In the genomic region with DNA sequence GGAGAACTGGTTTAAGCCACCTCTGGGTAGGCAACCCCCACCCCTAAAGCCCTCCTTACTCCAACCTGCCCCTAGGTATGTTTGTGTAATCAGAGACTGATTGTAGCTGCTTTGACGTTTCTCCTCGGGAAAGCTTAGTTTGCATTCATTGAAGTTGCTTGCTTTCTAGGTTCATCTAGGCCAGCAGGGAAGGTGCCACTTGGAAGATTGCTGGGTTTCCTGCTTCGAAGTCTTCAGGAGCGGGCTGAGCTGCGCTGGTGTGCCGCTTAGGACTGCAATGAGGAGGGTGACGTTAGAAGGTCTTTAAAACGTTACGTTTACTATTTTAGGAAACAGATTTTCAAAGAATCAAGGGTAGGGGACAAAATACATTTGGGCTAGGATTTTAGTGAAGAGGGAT, we compare ENCODE assay signal across 9 cellular contexts.
DNase-seq lines count a peak whose midpoint lies in the region; ATAC-seq, FAIRE-seq and TF ChIP-seq lines count a peak whose summit lies in the region.
"Had no signal": no experiment of that assay in that cellular context is flagged by ENCODE, and none has a peak within 500 bp of the region (broad histone marks: within the 10 kb centered on the region; RNA-seq: fewer than 3 reads in every experiment).

No MANE protein-coding gene starts in this region.

- no peak overlapping the region for H2BK15ac ChIP-seq in H1 (ENCODE audit: low read length)

- H3K27me3 ChIP-seq in H1 (replicated peaks in 1 of 4; ENCODE audit: control insufficient read depth in 3 of 4, extremely low read depth in 1 of 4, insufficient read depth in 3 of 4, low read length in 3 of 4), result peaks cover 52 to 99% (median 83%) of the 10 kb centered on the region in 4 experiments

- H3K27ac Mint-ChIP-seq in osteocyte (ENCODE audit: unreplicated experiment), result no peak overlapping the region

- no peaks in the 10 kb centered on the region for H3K9me2 ChIP-seq in OCI-LY7 (ENCODE audit: insufficient read depth, low read length)

- CTCF ChIA-PET in OCI-LY7 (lab: Charles Lee; ENCODE audit: unreplicated experiment), result interaction anchor here (1.2 to 1.6 kb wide), 3 partner anchors 94 to 259 kb away, joined by 3 to 5 read pairs (median 3); no protein-coding TSS in a partner anchor
- CTCF ChIA-PET in H1 (lab: Charles Lee; ENCODE audit: partially characterized antibody), result interaction anchor here (0.6 to 3.3 kb wide), 15 partner anchors 9 to 903 kb away, joined by 3 to 8 read pairs (median 5); partner anchors contain the start of gene PRDM1

- no peak for TF ChIP-seq CTCF in OCI-LY7 (conservative IDR thresholded peaks at IDR 0.05; ENCODE audit: low read length)
- no peak for TF ChIP-seq CTCF in H1 (IDR thresholded peaks at IDR 0.05; ENCODE audit: control extremely low read depth in 1 of 3, insufficient read depth in 1 of 3, low read depth in 1 of 3, low read length in 3 of 3)
- TF ChIP-seq CTCF in osteocyte (IDR thresholded peaks at IDR 0.05), result no peak

- no peak overlapping the region for H3K9ac ChIP-seq in H1 (replicated peaks in 1 of 4; ENCODE audit: extremely low read depth in 1 of 4, low read depth in 3 of 4, low read length in 3 of 4)

- H2AK5ac ChIP-seq in H1 (ENCODE audit: low read depth, low read length), result no peak overlapping the region

- DNase-seq in EL, result peak; percentile 36
- no peak for DNase-seq in OCI-LY7 (ENCODE audit: low spot score)
- DNase-seq in H1 (ENCODE audit: low read depth in 1 of 2, low spot score in 2 of 2), result no peak
- DNase-seq in osteocyte (ENCODE audit: extremely low spot score, unreplicated experiment), result no peak
- no peak for DNase-seq in NCI-H1417 treated with DMSO at 0.1 percent for 48 hours (lab: John Stamatoyannopoulos, UW)
- no peak for DNase-seq in NCI-H2107 (lab: John Stamatoyannopoulos, UW)
- no peak for DNase-seq in NCI-H526 (lab: John Stamatoyannopoulos, UW)
- DNase-seq: NCI-H1105 had no signal

- H3K4me2 ChIP-seq in OCI-LY7 (ENCODE audit: low read length), result no peak overlapping the region
- H3K4me2 ChIP-seq in H1 (ENCODE audit: insufficient read depth in 1 of 2, low read depth in 2 of 2, low read length in 2 of 2), result peak overlapping the region; percentile 100

- no TSS peak for BruUV-seq in OCI-LY7 (replicated peaks; lab: Mats Ljungman, UMichigan)

- no peak overlapping the region for H3K23ac ChIP-seq in H1 (ENCODE audit: insufficient read length)

- H3K9me3 ChIP-seq in OCI-LY7 (ENCODE audit: low read length) (no peaks in the 10 kb centered on the region), H1 (ENCODE audit: insufficient read depth in 2 of 2, low read depth in 1 of 2, low read length in 1 of 2) (no peaks in the 10 kb centered on the region)

- no peaks in the 10 kb centered on the region for H3K79me1 ChIP-seq in H1 (ENCODE audit: low read depth, low read length)

- H2BK120ac ChIP-seq in H1 (replicated peaks; ENCODE audit: low read depth, low read length), result no peak overlapping the region

- H3K14ac ChIP-seq in H1 (ENCODE audit: insufficient read length), result no peak overlapping the region

- TF ChIP-seq POLR2A in H1 (IDR thresholded peaks at IDR 0.05; ENCODE audit: control extremely low read depth in 1 of 2, low read depth in 2 of 2, low read length in 2 of 2), result no peak

- H4K8ac ChIP-seq in H1 (ENCODE audit: extremely low read depth, insufficient read depth, low read length), result no peak overlapping the region

- H3K4ac ChIP-seq in H1 (replicated peaks; ENCODE audit: insufficient read length, low read depth, low read length), result no peak overlapping the region

- H2BK20ac ChIP-seq in H1 (ENCODE audit: low read length), result no peak overlapping the region

- no peak for ATAC-seq in HG02571 (IDR thresholded peaks at IDR 0.05; ENCODE audit: unreplicated experiment)

- no peak overlapping the region for H4K91ac ChIP-seq in H1 (replicated peaks; ENCODE audit: insufficient read length, low read length)

- no peaks in the 10 kb centered on the region for H3K9me3 Mint-ChIP-seq in osteocyte (ENCODE audit: unreplicated experiment)

- no peak overlapping the region for H3K56ac ChIP-seq in H1 (replicated peaks; ENCODE audit: insufficient read length, low read depth, low read length)

- H3K4me3 ChIP-seq in OCI-LY7 (ENCODE audit: low read depth, low read length, poor library complexity, severe bottlenecking) (no peak overlapping the region), H1 (ENCODE audit: extremely low read depth in 1 of 4, insufficient read depth in 2 of 4, low read depth in 3 of 4, low read length in 4 of 4) (peak overlapping the region; percentile 53 to 88 (median 70); a peak in 5 of 8 replicates)

- H3K27me3 Mint-ChIP-seq in osteocyte (ENCODE audit: unreplicated experiment), result peaks cover 86% of the 10 kb centered on the region

- no peaks in the 10 kb centered on the region for H4K20me1 ChIP-seq in OCI-LY7 (ENCODE audit: insufficient read depth, low read length)
- H4K20me1 ChIP-seq in H1 (replicated peaks in 1 of 2; ENCODE audit: control insufficient read depth in 1 of 2, insufficient read depth in 2 of 2, low read length in 2 of 2), result peaks cover 0 to 1% of the 10 kb centered on the region in 2 experiments

- H3K36me3 ChIP-seq in OCI-LY7 (ENCODE audit: insufficient read depth, low read length), result no peaks in the 10 kb centered on the region
- H3K36me3 ChIP-seq in H1 (ENCODE audit: control insufficient read depth in 2 of 4, insufficient read depth in 4 of 4, low read length in 3 of 4), result no peaks in the 10 kb centered on the region

- 2% methylated on average over 9 of the region's 9 CpGs; no CpG with 5 or more reads in 1 of the 2 experiments for WGBS in H1 (ENCODE audit: extremely low coverage in 1 of 2, insufficient coverage in 1 of 2, insufficient read length in 1 of 2, insufficient replicate concordance in 2 of 2, low coverage in 1 of 2, low lambda C conversion rate in 2 of 2, missing lambda C conversion rate in 1 of 2), 2 experiments

- H3K4me1 ChIP-seq in OCI-LY7 (ENCODE audit: insufficient read depth, low read length, poor library complexity, severe bottlenecking) (peaks cover 39% of the 10 kb centered on the region), H1 (replicated peaks in 1 of 4; ENCODE audit: control insufficient read depth in 3 of 4, insufficient read depth in 4 of 4, low read length in 3 of 4) (peaks cover 0 to 16% (median 7%) of the 10 kb centered on the region in 4 experiments; a peak in 6 of 7 replicates)

- H2AFZ ChIP-seq in OCI-LY7 (ENCODE audit: low read length) (peak overlapping the region; percentile 98; the same call in 1 of the 2 replicates), H1 (ENCODE audit: low read length) (no peak overlapping the region)

- no peak for TF ChIP-seq EP300 in H1 (IDR thresholded peaks at IDR 0.05; ENCODE audit: borderline replicate concordance in 1 of 2, low read depth in 2 of 2, low read length in 2 of 2)

- intact Hi-C loops in OCI-LY7 (cut with micrococcal nuclease; ENCODE audit: unreplicated experiment), result loop anchor here (5.0 kb wide), 2 partner anchors 201 to 261 kb away; no protein-coding TSS in a partner anchor

- H3K4me3 Mint-ChIP-seq in osteocyte (ENCODE audit: unreplicated experiment), result peak overlapping the region; percentile 87

- POLR2A ChIA-PET in OCI-LY7 (lab: Charles Lee) (interaction anchor here (0.5 to 5.0 kb wide), 20 partner anchors 9 to 359 kb away, joined by 3 to 28 read pairs (median 6); partner anchors contain the start of gene PRDM1), H1 (lab: Charles Lee; ENCODE audit: partially characterized antibody) (interaction anchor here (1.0 to 1.8 kb wide), 3 partner anchors 10 to 90 kb away, joined by 3 to 10 read pairs (median 4); no protein-coding TSS in a partner anchor)

- no peaks in the 10 kb centered on the region for H3K36me3 Mint-ChIP-seq in osteocyte (ENCODE audit: unreplicated experiment)

- H3K27ac ChIP-seq in OCI-LY7 (ENCODE audit: low read depth, low read length, poor library complexity, severe bottlenecking), result no peak overlapping the region
- no peak overlapping the region for H3K27ac ChIP-seq in H1 (ENCODE audit: low read depth, low read length)

- H2BK12ac ChIP-seq in H1 (ENCODE audit: low read depth, low read length), result no peak overlapping the region

- no peak overlapping the region for H2BK5ac ChIP-seq in H1 (ENCODE audit: low read depth, low read length)

- FAIRE-seq in H1 (lab: Jason Lieb, UNC), result no peak

- peaks cover 26% of the 10 kb centered on the region for H3K23me2 ChIP-seq in H1 (ENCODE audit: low read depth, low read length)

- H3K79me2 ChIP-seq in OCI-LY7 (ENCODE audit: insufficient read depth, low read depth, low read length) (no peaks in the 10 kb centered on the region), H1 (ENCODE audit: control insufficient read depth in 1 of 2, insufficient read depth in 2 of 2, low read length in 2 of 2) (no peaks in the 10 kb centered on the region)

- peaks cover 24% of the 10 kb centered on the region for H3K4me1 Mint-ChIP-seq in osteocyte (ENCODE audit: unreplicated experiment)

- H3K18ac ChIP-seq in H1 (ENCODE audit: extremely low read depth, low read length), result no peak overlapping the region

- H4K5ac ChIP-seq in H1 (ENCODE audit: insufficient read length, low read depth, low read length), result no peak overlapping the region

- no peak for TF ChIP-seq RAD21 in H1 (IDR thresholded peaks at IDR 0.05 in 1 of 2, conservative IDR thresholded peaks at IDR 0.05 in 1 of 2; ENCODE audit: low read depth in 2 of 2, low read length in 2 of 2)

TF ChIP-seq in H1, 55 proteins besides CTCF, POLR2A, EP300 and RAD21 (continues in another document):
- TF ChIP-seq BCL11A (IDR thresholded peaks at IDR 0.05; ENCODE audit: low read depth in 2 of 2, low read length in 2 of 2) (no peak), EZH2 (IDR thresholded peaks at IDR 0.05; ENCODE audit: low read depth, low read length, severe bottlenecking) (peak; percentile 44), BRCA1 (IDR thresholded peaks at IDR 0.05; ENCODE audit: low read depth, low read length) (no peak), MAX (IDR thresholded peaks at IDR 0.05) (0 out of 2 replicates have a peak, but pooled peaks have one; percentile 43), CREB1 (IDR thresholded peaks at IDR 0.05) (no peak), CEBPB (IDR thresholded peaks at IDR 0.05; ENCODE audit: low read depth, low read length) (no peak)
- TF ChIP-seq, protein P1, sequence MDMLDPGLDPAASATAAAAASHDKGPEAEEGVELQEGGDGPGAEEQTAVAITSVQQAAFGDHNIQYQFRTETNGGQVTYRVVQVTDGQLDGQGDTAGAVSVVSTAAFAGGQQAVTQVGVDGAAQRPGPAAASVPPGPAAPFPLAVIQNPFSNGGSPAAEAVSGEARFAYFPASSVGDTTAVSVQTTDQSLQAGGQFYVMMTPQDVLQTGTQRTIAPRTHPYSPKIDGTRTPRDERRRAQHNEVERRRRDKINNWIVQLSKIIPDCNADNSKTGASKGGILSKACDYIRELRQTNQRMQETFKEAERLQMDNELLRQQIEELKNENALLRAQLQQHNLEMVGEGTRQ (IDR thresholded peaks at IDR 0.05; ENCODE audit: low read length), result no peak
